ENCODE assay signal across 9 cellular contexts in genomic region chr1:55478742-55479141, GRCh38.
A peak's percentile ranks its signal among the peaks of the same experiment; 100 is the strongest.
DNase-seq lines count a peak whose midpoint lies in the region; ATAC-seq and TF ChIP-seq lines count a peak whose summit lies in the region.
"Had no signal": no experiment of that assay in that cellular context is flagged by ENCODE, and none has a peak within 500 bp of the region (broad histone marks: within the 10 kb centered on the region; RNA-seq: fewer than 3 reads in every experiment).

No MANE protein-coding gene starts in this region.

- peaks cover 17% of the 10 kb centered on the region for H3K4me1 Mint-ChIP-seq in brain
- no peaks in the 10 kb centered on the region for H3K4me1 Mint-ChIP-seq in activated T-helper 17 cell treated with anti-CD3 and anti-CD28 coated beads, Interleukin-2, amount 50 U/mL, for 72 hours
- no peaks in the 10 kb centered on the region for H3K4me1 Mint-ChIP-seq in activated T-helper 1 cell treated with anti-CD3 and anti-CD28 coated beads, Interleukin-12 subunit alpha, Interleukin-12 subunit beta, Interleukin-2, Interleukin-4 antibody, amounts not matched to agents 30 ng/mL and 10 ng/mL and 1 ng/mL, durations not matched to agents 14 hours and 24 hours and 36 hours (ENCODE audit: low read depth)

- H3K27me3 Mint-ChIP-seq in brain = peaks cover 11% of the 10 kb centered on the region
- H3K27me3 Mint-ChIP-seq in activated T-helper 17 cell treated with anti-CD3 and anti-CD28 coated beads, Interleukin-2, amount 50 U/mL, for 72 hours = peaks cover 23% of the 10 kb centered on the region
- peaks cover 10% of the 10 kb centered on the region for H3K27me3 Mint-ChIP-seq in activated T-helper 1 cell treated with anti-CD3 and anti-CD28 coated beads, Interleukin-12 subunit alpha, Interleukin-12 subunit beta, Interleukin-2, Interleukin-4 antibody, amounts not matched to agents 30 ng/mL and 10 ng/mL and 1 ng/mL, durations not matched to agents 14 hours and 24 hours and 36 hours (ENCODE audit: insufficient read depth)

- no peak overlapping the region for H3K27ac ChIP-seq in osteoblast (ENCODE audit: low read depth, low read length)
- H3K27ac ChIP-seq: spleen had no signal

- peak overlapping the region in 2 of 5 experiments; percentile 36 to 85 for H3K27ac Mint-ChIP-seq in brain
- no peak overlapping the region for H3K27ac Mint-ChIP-seq in activated T-helper 17 cell treated with anti-CD3 and anti-CD28 coated beads, Interleukin-2, amount 50 U/mL, for 72 hours
- no peak overlapping the region for H3K27ac Mint-ChIP-seq in activated T-helper 1 cell treated with anti-CD3 and anti-CD28 coated beads, Interleukin-12 subunit alpha, Interleukin-12 subunit beta, Interleukin-2, Interleukin-4 antibody, amounts not matched to agents 30 ng/mL and 10 ng/mL and 1 ng/mL, durations not matched to agents 14 hours and 24 hours and 36 hours

- H3K9me3 Mint-ChIP-seq in brain = peaks cover 0 to 7% (median 0%) of the 10 kb centered on the region in 5 experiments
- H3K9me3 Mint-ChIP-seq in activated T-helper 17 cell treated with anti-CD3 and anti-CD28 coated beads, Interleukin-2, amount 50 U/mL, for 72 hours = no peaks in the 10 kb centered on the region
- H3K9me3 Mint-ChIP-seq in activated T-helper 1 cell treated with anti-CD3 and anti-CD28 coated beads, Interleukin-12 subunit alpha, Interleukin-12 subunit beta, Interleukin-2, Interleukin-4 antibody, amounts not matched to agents 30 ng/mL and 10 ng/mL and 1 ng/mL, durations not matched to agents 14 hours and 24 hours and 36 hours = no peaks in the 10 kb centered on the region

- no peaks in the 10 kb centered on the region for H4K20me1 ChIP-seq in osteoblast (ENCODE audit: insufficient read depth, low read length)

- H3K4me2 ChIP-seq in osteoblast (ENCODE audit: insufficient read depth, low read length) = no peak overlapping the region

- intact Hi-C loops in activated T-helper 1 cell treated with anti-CD3 and anti-CD28 coated beads, Interleukin-12 subunit alpha, Interleukin-12 subunit beta, Interleukin-2, Interleukin-4 antibody, amounts not matched to agents 30 ng/mL and 10 ng/mL and 1 ng/mL, durations not matched to agents 14 hours and 24 hours and 36 hours (cut with micrococcal nuclease) = no loop called here

- no peak overlapping the region for H3K4me3 Mint-ChIP-seq in brain
- H3K4me3 Mint-ChIP-seq in activated T-helper 17 cell treated with anti-CD3 and anti-CD28 coated beads, Interleukin-2, amount 50 U/mL, for 72 hours = no peak overlapping the region
- H3K4me3 Mint-ChIP-seq in activated T-helper 1 cell treated with anti-CD3 and anti-CD28 coated beads, Interleukin-12 subunit alpha, Interleukin-12 subunit beta, Interleukin-2, Interleukin-4 antibody, amounts not matched to agents 30 ng/mL and 10 ng/mL and 1 ng/mL, durations not matched to agents 14 hours and 24 hours and 36 hours = no peak overlapping the region

- H3K36me3 ChIP-seq in osteoblast (ENCODE audit: insufficient read depth, low read length) = no peaks in the 10 kb centered on the region
- H3K36me3 ChIP-seq: spleen had no signal

- H3K79me2 ChIP-seq in osteoblast (ENCODE audit: insufficient read depth, low read length) = no peaks in the 10 kb centered on the region

- H2AFZ ChIP-seq in osteoblast (ENCODE audit: low read length) = no peak overlapping the region

- H3K36me3 Mint-ChIP-seq in brain = no peaks in the 10 kb centered on the region
- no peaks in the 10 kb centered on the region for H3K36me3 Mint-ChIP-seq in activated T-helper 17 cell treated with anti-CD3 and anti-CD28 coated beads, Interleukin-2, amount 50 U/mL, for 72 hours (ENCODE audit: low read depth)
- no peaks in the 10 kb centered on the region for H3K36me3 Mint-ChIP-seq in activated T-helper 1 cell treated with anti-CD3 and anti-CD28 coated beads, Interleukin-12 subunit alpha, Interleukin-12 subunit beta, Interleukin-2, Interleukin-4 antibody, amounts not matched to agents 30 ng/mL and 10 ng/mL and 1 ng/mL, durations not matched to agents 14 hours and 24 hours and 36 hours (ENCODE audit: low read depth)

- DNase-seq in NCI-H1092 treated with DMSO at 0.1 percent for 48 hours (lab: John Stamatoyannopoulos, UW) (peak; percentile 22), NCI-H1092 (lab: John Stamatoyannopoulos, UW) (no peak), NCI-H2171 (lab: John Stamatoyannopoulos, UW) (peak; percentile 17), osteoblast (ENCODE audit: insufficient read length, low spot score, missing footprints) (no peak)
- DNase-seq in activated T-helper 1 cell treated with anti-CD3 and anti-CD28 coated beads, Interleukin-12 subunit alpha, Interleukin-12 subunit beta, Interleukin-2, Interleukin-4 antibody, amounts not matched to agents 30 ng/mL and 10 ng/mL and 1 ng/mL, durations not matched to agents 14 hours and 24 hours and 36 hours (ENCODE audit: low spot score) = no peak
- DNase-seq: spleen had no signal

- no peak overlapping the region for H3K4me3 ChIP-seq in osteoblast (ENCODE audit: insufficient read depth, low read length)
- H3K4me3 ChIP-seq: spleen had no signal

- H3K27me3 ChIP-seq in osteoblast (ENCODE audit: insufficient read depth, low read length) = no peaks in the 10 kb centered on the region

- peaks cover 12% of the 10 kb centered on the region for H3K4me1 ChIP-seq in osteoblast (ENCODE audit: insufficient read depth, low read length)

- no peak for ATAC-seq in activated T-helper 17 cell treated with anti-CD3 and anti-CD28 coated beads, Interleukin-2, amount 50 U/mL, for 72 hours (replicated peaks)
- ATAC-seq in GM18907 (IDR thresholded peaks at IDR 0.05; ENCODE audit: unreplicated experiment) = no peak

- peak; percentile 29 to 55 for TF ChIP-seq CTCF in brain (conservative IDR thresholded peaks at IDR 0.05)
- peak; percentile 39 for TF ChIP-seq CTCF in osteoblast (IDR thresholded peaks at IDR 0.05; ENCODE audit: extremely low read depth, low read depth, low read length)

- no peaks in the 10 kb centered on the region for H3K9me3 ChIP-seq in osteoblast (ENCODE audit: low read depth, low read length)
- H3K9me3 ChIP-seq: spleen had no signal

Comparison
In these comparisons a context has a peak if more than half of its experiments do, and no peak if none do; other contexts are left out.
1. DNase-seq: peak in NCI-H1092 treated with DMSO at 0.1 percent for 48 hours (single experiment) and NCI-H2171 (single experiment); none in NCI-H1092 (single experiment), osteoblast (single experiment) and activated T-helper 1 cell treated with anti-CD3 and anti-CD28 coated beads, Interleukin-12 subunit alpha, Interleukin-12 subunit beta, Interleukin-2, Interleukin-4 antibody, amounts not matched to agents 30 ng/mL and 10 ng/mL and 1 ng/mL, durations not matched to agents 14 hours and 24 hours and 36 hours (single experiment).